ENCODE assay signal across 24 cellular contexts in genomic region chr4:150286656-150287055, GRCh38.
A peak's percentile ranks its signal among the peaks of the same experiment; 100 is the strongest.
DNase-seq lines count a peak whose midpoint lies in the region; ATAC-seq, FAIRE-seq and TF ChIP-seq lines count a peak whose summit lies in the region.
"Had no signal": no experiment of that assay in that cellular context is flagged by ENCODE, and none has a peak within 500 bp of the region (broad histone marks: within the 10 kb centered on the region; RNA-seq: fewer than 3 reads in every experiment).

No MANE protein-coding gene starts in this region.

- ATAC-seq in K562 (no peak), left colon (no peak)
- ATAC-seq: A549 had no signal

- FAIRE-seq in RCC 7860 (lab: Jason Lieb, UNC) (peak; percentile 65), K562 (lab: Jason Lieb, UNC) (peak; percentile 15), urothelium cell line (lab: Jason Lieb, UNC) (peak; percentile 66)
- FAIRE-seq: A549, GM12892, H54 had no signal

- intact Hi-C loops in K562 (cut with micrococcal nuclease) = no loop called here
- intact Hi-C loops in left colon (cut with DNase I, micrococcal nuclease) = no loop called here

- no TSS peak for BruUV-seq in K562 (replicated peaks; lab: Mats Ljungman, UMichigan)

- POLR2A ChIA-PET in K562 (lab: Yijun Ruan, JAX) = no interaction called here

- no peaks in the 10 kb centered on the region for H3K9me3 ChIP-seq in K562 (replicated peaks; ENCODE audit: control insufficient read depth, insufficient read depth, low read depth, low read length)
- H3K9me3 ChIP-seq: A549; BE2C; BLaER1 treated with 17β-estradiol and CSF1 and Interleukin-3, amounts not matched to agents 10 nM and 100 nM; HAP-1 had no signal

- H2AFZ ChIP-seq in K562 (ENCODE audit: low read depth, low read length) = no peak overlapping the region

- in situ Hi-C loops in K562 (cut with MboI) = no loop called here

- H3K79me2 ChIP-seq in K562 (ENCODE audit: control insufficient read depth, insufficient read depth, low read length) = no peaks in the 10 kb centered on the region

- WGBS in K562 (ENCODE audit: insufficient coverage, low coverage, missing lambda C conversion rate) = 64% methylated on average over 6 of the region's 6 CpGs

- no peaks in the 10 kb centered on the region for H3K9me1 ChIP-seq in K562 (ENCODE audit: control insufficient read depth, insufficient read depth, low read length)

- H3K9ac ChIP-seq in K562 (ENCODE audit: insufficient read depth in 1 of 2, low read depth in 2 of 2, low read length in 2 of 2) = no peak overlapping the region
- H3K9ac ChIP-seq: BLaER1 treated with 17β-estradiol and CSF1 and Interleukin-3, amounts not matched to agents 10 nM and 100 nM had no signal

- H3K36me3 ChIP-seq in K562 (ENCODE audit: control insufficient read depth, insufficient read depth, low read length) = peaks cover 22% of the 10 kb centered on the region
- H3K36me3 ChIP-seq: HAP-1 had no signal

- TF ChIP-seq POLR2A in K562 (conservative IDR thresholded peaks at IDR 0.05) = no peak

- H3K4me3 ChIP-seq in K562 = no peak overlapping the region
- H3K4me3 ChIP-seq: A549; BLaER1 treated with 17β-estradiol and CSF1 and Interleukin-3, amounts not matched to agents 10 nM and 100 nM; HAP-1 had no signal

- CTCF ChIA-PET in K562 (lab: Yijun Ruan, JAX; ENCODE audit: low intra/inter-chr PET ratio) = no interaction called here

- no peaks in the 10 kb centered on the region for H3K4me1 ChIP-seq in K562 (replicated peaks in 1 of 2; ENCODE audit: control insufficient read depth in 2 of 2, insufficient read depth in 2 of 2, low read length in 2 of 2)

- no peak for TF ChIP-seq RAD21 in K562 (CRISPR knock-in tag; conservative IDR thresholded peaks at IDR 0.05 in 1 of 2, IDR thresholded peaks at IDR 0.05 in 1 of 2)

- no peak overlapping the region for H3K4me2 ChIP-seq in K562 (ENCODE audit: insufficient read depth, low read length)
- H3K4me2 ChIP-seq: A549; BLaER1 treated with 17β-estradiol and CSF1 and Interleukin-3, amounts not matched to agents 10 nM and 100 nM had no signal

- H4K20me1 ChIP-seq in K562 (replicated peaks; ENCODE audit: control insufficient read depth, insufficient read depth, low read length) = no peaks in the 10 kb centered on the region
- H4K20me1 ChIP-seq: BLaER1 treated with 17β-estradiol and CSF1 and Interleukin-3, amounts not matched to agents 10 nM and 100 nM had no signal

- H3K27ac ChIP-seq in K562 (ENCODE audit: extremely low read depth, low read depth, low read length) = no peak overlapping the region
- H3K27ac ChIP-seq: A549; BLaER1 treated with 17β-estradiol and CSF1 and Interleukin-3, amounts not matched to agents 10 nM and 100 nM had no signal

- no peaks in the 10 kb centered on the region for H3K27me3 ChIP-seq in K562 (ENCODE audit: control insufficient read depth in 2 of 2, insufficient read depth in 2 of 2, low read length in 2 of 2)
- H3K27me3 ChIP-seq: BE2C; BLaER1 treated with 17β-estradiol and CSF1 and Interleukin-3, amounts not matched to agents 10 nM and 100 nM had no signal

- no peak for DNase-seq in RCC 7860 (ENCODE audit: low spot score)
- no peak for DNase-seq in K562 (ENCODE audit: extremely low read depth in 1 of 4, low spot score in 3 of 4)
- peak; percentile 53 for DNase-seq in glomerular visceral epithelial cell (ENCODE audit: extremely low spot score)
- DNase-seq in urothelium cell line (ENCODE audit: low spot score) = no peak
- no peak for DNase-seq in epidermal melanocyte (ENCODE audit: insufficient read length, low spot score)
- DNase-seq in NCI-H2196 (lab: John Stamatoyannopoulos, UW; ENCODE audit: unreplicated experiment) = no peak
- DNase-seq in left colon = no peak
- DNase-seq: 8988T; ACHN; AML-193; BE2C; Calu3; CD4-positive, alpha-beta memory T cell; COR-L47; DMS53; DMS79 treated with DMSO at 0.1 percent for 48 hours; GF-D8; GOT3; HFFc6 had no signal

- TF ChIP-seq CTCF in K562 (IDR thresholded peaks at IDR 0.05 in 2 of 3, conservative IDR thresholded peaks at IDR 0.05 in 1 of 3; ENCODE audit: insufficient read depth in 2 of 3, low read depth in 1 of 3, low read length in 3 of 3) = no peak

- no peak for TF ChIP-seq EP300 in K562 (IDR thresholded peaks at IDR 0.05; ENCODE audit: low read length)

TF ChIP-seq in K562, 482 proteins besides CTCF, POLR2A, EP300 and RAD21:
- TF ChIP-seq THRA (IDR thresholded peaks at IDR 0.05) = no peak
- TF ChIP-seq, protein P1, sequence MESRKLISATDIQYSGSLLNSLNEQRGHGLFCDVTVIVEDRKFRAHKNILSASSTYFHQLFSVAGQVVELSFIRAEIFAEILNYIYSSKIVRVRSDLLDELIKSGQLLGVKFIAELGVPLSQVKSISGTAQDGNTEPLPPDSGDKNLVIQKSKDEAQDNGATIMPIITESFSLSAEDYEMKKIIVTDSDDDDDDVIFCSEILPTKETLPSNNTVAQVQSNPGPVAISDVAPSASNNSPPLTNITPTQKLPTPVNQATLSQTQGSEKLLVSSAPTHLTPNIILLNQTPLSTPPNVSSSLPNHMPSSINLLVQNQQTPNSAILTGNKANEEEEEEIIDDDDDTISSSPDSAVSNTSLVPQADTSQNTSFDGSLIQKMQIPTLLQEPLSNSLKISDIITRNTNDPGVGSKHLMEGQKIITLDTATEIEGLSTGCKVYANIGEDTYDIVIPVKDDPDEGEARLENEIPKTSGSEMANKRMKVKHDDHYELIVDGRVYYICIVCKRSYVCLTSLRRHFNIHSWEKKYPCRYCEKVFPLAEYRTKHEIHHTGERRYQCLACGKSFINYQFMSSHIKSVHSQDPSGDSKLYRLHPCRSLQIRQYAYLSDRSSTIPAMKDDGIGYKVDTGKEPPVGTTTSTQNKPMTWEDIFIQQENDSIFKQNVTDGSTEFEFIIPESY (CRISPR knock-in tag; IDR thresholded peaks at IDR 0.05) = no peak
